In the genomic region with DNA sequence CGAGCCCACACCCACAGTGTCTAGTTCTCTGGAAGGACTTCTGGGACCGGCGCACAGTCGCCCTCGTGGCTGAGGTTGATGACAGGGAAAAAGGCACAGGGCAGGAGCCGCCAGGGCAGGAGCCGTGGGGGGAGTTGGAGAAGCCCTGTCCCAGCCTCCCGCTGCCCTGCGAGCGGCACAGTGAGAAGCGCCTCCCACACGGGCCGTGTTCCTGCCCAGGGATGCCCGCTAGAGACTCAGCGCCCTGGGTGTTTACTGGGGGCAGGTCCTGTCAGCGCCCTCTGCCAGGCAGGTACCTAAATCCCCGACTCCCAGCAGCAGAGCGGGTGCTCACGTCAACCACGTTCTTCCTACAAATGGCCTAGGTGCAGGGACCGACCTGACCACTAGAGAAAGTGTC, we compare ENCODE assay signal across 15 cellular contexts. TPM values are rescaled to one million over a fixed set of nuclear protein-coding genes. Genes with fewer than 3 reads are reported as not detected.
"Had no signal": no experiment of that assay in that cellular context is flagged by ENCODE, and none has a peak within 500 bp of the region (broad histone marks: within the 10 kb centered on the region; RNA-seq: fewer than 3 reads in every experiment).

No MANE protein-coding gene starts in this region.

RNA-seq across cellular contexts. Expression of a gene that starts 26.0 kb away (rescaled TPM):
- total RNA-seq: activated B cell treated with CpG ODN at 0.5 μM for 24 hours; activated CD4-positive, alpha-beta memory T cell treated with anti-CD3 and anti-CD28 coated beads for 36 hours; activated CD4-positive, alpha-beta memory T cell treated with anti-CD3 and anti-CD28 coated beads, Interleukin-2, amount 10 ng/mL, durations not matched to agents 7 days and 5 days; activated CD4-positive, alpha-beta T cell treated with anti-CD3 and anti-CD28 coated beads for 36 hours; activated CD4-positive, alpha-beta T cell treated with anti-CD3 and anti-CD28 coated beads, Interleukin-2, amount 10 ng/mL, durations not matched to agents 24 days and 14 days; activated CD4-positive, alpha-beta T cell treated with anti-CD3 and anti-CD28 coated beads, Interleukin-2, amount 10 ng/mL, durations not matched to agents 7 days and 5 days; activated CD8-positive, alpha-beta memory T cell treated with anti-CD3 and anti-CD28 coated beads for 36 hours; activated CD8-positive, alpha-beta memory T cell treated with anti-CD3 and anti-CD28 coated beads, Interleukin-2, amount 10 ng/mL, durations not matched to agents 7 days and 5 days; activated CD8-positive, alpha-beta T cell treated with anti-CD3 and anti-CD28 coated beads for 36 hours; activated CD8-positive, alpha-beta T cell treated with anti-CD3 and anti-CD28 coated beads, Interleukin-2, amount 10 ng/mL, durations not matched to agents 7 days and 5 days; T-cell; T-helper 1 cell treated with Interleukin-12 subunit alpha and Interleukin-12 subunit beta and Interleukin-4 antibody, amounts not matched to agents 30 ng/mL and 1 ng/mL, for 36 hours; T-helper 17 cell; T-helper 2 cell treated with Interferon-gamma antibody and Interleukin-4, amounts not matched to agents 100 ng/mL and 5 ng/mL, for 36 hours; WTC11 had no signal
